18 cellular contexts compared by ENCODE assay signal in the genomic region with DNA sequence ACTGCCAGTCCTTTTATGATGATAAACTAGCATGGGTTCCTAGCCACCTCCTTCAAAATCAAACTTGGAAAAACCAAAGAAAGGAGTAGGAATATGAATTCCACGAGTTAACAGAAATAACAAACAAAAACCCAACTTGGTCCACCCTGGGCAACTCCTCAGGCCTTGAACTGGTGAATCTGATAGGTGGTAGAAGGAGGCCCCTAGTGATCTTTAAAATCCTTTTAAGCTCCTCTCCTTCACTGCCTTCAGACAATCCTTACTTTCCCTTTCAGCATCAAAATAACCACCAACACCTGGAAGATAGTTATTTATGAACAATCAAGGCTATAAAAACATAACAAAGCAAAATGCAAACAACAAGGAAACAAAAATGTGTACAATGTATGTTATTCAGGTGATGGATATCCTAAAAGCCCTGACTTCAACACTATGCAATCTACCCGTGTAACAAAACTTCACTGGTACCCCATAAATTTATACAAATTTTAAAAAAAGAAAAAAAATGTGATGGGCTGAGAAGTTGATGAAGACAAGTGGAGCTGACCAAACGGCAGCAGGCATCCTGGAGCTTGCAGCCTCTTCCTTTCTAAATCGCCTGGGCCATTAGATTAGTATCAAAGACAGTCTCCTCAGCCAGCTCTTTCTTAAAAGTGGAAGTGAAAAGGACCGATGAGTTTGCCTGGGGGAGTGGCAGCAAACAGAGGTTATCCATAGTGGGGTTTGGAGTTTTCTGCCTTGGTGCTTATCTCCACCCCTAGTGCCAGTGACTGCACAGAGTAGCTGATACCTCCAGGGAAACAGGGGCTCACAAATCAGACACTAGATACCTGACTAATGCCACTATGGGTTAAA.
DNase-seq lines count a peak whose midpoint lies in the region; ATAC-seq and TF ChIP-seq lines count a peak whose summit lies in the region.
"Had no signal": no experiment of that assay in that cellular context is flagged by ENCODE, and none has a peak within 500 bp of the region (broad histone marks: within the 10 kb centered on the region; RNA-seq: fewer than 3 reads in every experiment).

No MANE protein-coding gene starts in this region.

- H3K9me3 ChIP-seq in OCI-LY1 (ENCODE audit: low read length) (no peaks in the 10 kb centered on the region), GM23248 (ENCODE audit: low read depth) (no peaks in the 10 kb centered on the region)
- H3K9me3 ChIP-seq: A549, gastrocnemius medialis, neutrophil had no signal

- ATAC-seq in GM21381 (IDR thresholded peaks at IDR 0.05; ENCODE audit: unreplicated experiment): peak; percentile 72
- ATAC-seq in HG03095 (IDR thresholded peaks at IDR 0.05; ENCODE audit: unreplicated experiment): peak; percentile 71
- no peak for ATAC-seq in effector memory CD8-positive, alpha-beta T cell (replicated peaks)
- ATAC-seq in natural killer cell treated with Interleukin-12 subunit alpha and Interleukin-12 subunit beta and Interleukin-15 and Interleukin-18, amount 100 ng/mL, for 72 hours: no peak
- ATAC-seq: A549, gastrocnemius medialis, Panc1, T-cell had no signal

- H3K27me3 ChIP-seq in OCI-LY1 (ENCODE audit: insufficient read depth, low read length): no peaks in the 10 kb centered on the region
- H3K27me3 ChIP-seq in GM23248 (replicated peaks; ENCODE audit: insufficient read depth): no peaks in the 10 kb centered on the region
- H3K27me3 ChIP-seq: gastrocnemius medialis, neutrophil had no signal

- TF ChIP-seq CTCF in CD14-positive monocyte (IDR thresholded peaks at IDR 0.05) (no peak), OCI-LY1 (IDR thresholded peaks at IDR 0.05; ENCODE audit: low read length) (no peak)

- H3K9ac ChIP-seq in OCI-LY1 (ENCODE audit: low read length) (no peak overlapping the region; the same call in 1 of the 2 replicates), GM23248 (no peak overlapping the region)

- no peaks in the 10 kb centered on the region for H3F3A ChIP-seq in OCI-LY1 (ENCODE audit: insufficient read depth, low read length)
- H3F3A ChIP-seq in GM23248 (ENCODE audit: insufficient read depth): no peaks in the 10 kb centered on the region

- H3K79me2 ChIP-seq in OCI-LY1 (ENCODE audit: insufficient read depth, low read length): no peaks in the 10 kb centered on the region
- H3K79me2 ChIP-seq in GM23248 (ENCODE audit: insufficient read depth): no peaks in the 10 kb centered on the region

- H2AFZ ChIP-seq in OCI-LY1 (ENCODE audit: low read length): peak overlapping the region; percentile 83
- no peak overlapping the region for H2AFZ ChIP-seq in GM23248

- H3K4me3 ChIP-seq in OCI-LY1 (ENCODE audit: low read depth, low read length, poor library complexity, severe bottlenecking) (no peak overlapping the region), GM23248 (no peak overlapping the region)
- H3K4me3 ChIP-seq: A549, gastrocnemius medialis had no signal

- intact Hi-C loops in CD14-positive monocyte (cut with micrococcal nuclease): no loop called here

- no peak for DNase-seq in CD14-positive monocyte (ENCODE audit: low spot score)
- no peak for DNase-seq in effector memory CD8-positive, alpha-beta T cell
- DNase-seq in DMS53 (lab: John Stamatoyannopoulos, UW): no peak
- no peak for DNase-seq in GM23248
- no peak for DNase-seq in natural killer cell treated with Interleukin-12 subunit alpha and Interleukin-12 subunit beta and Interleukin-15 and Interleukin-18, amount 100 ng/mL, for 72 hours (ENCODE audit: low spot score)
- DNase-seq: activated CD4-positive, alpha-beta T cell treated with anti-CD3 and anti-CD28 coated beads for 4 hours; cerebellar nuclear complex; gastrocnemius medialis; HCEC 1CT; mesenchymal stem cell; NCI-H1417; T-cell had no signal

- no peaks in the 10 kb centered on the region for H3K36me3 Mint-ChIP-seq in CD14-positive monocyte
- no peaks in the 10 kb centered on the region for H3K36me3 Mint-ChIP-seq in effector memory CD8-positive, alpha-beta T cell (ENCODE audit: insufficient read depth)
- no peaks in the 10 kb centered on the region for H3K36me3 Mint-ChIP-seq in natural killer cell treated with Interleukin-12 subunit alpha and Interleukin-12 subunit beta and Interleukin-15 and Interleukin-18, amount 100 ng/mL, for 72 hours
- H3K36me3 Mint-ChIP-seq: T-cell had no signal

- peaks cover 26% of the 10 kb centered on the region for H3K4me1 ChIP-seq in OCI-LY1 (ENCODE audit: insufficient read depth, low read length, severe bottlenecking)
- no peaks in the 10 kb centered on the region for H3K4me1 ChIP-seq in GM23248 (ENCODE audit: insufficient read depth)
- H3K4me1 ChIP-seq: A549, gastrocnemius medialis had no signal

- H3K4me2 ChIP-seq in OCI-LY1 (ENCODE audit: low read length): peak overlapping the region; percentile 22; the same call in 1 of the 2 replicates
- H3K4me2 ChIP-seq in GM23248 (ENCODE audit: unreplicated experiment): no peak overlapping the region
- H3K4me2 ChIP-seq: A549 had no signal

- peaks cover 0 to 2% (median 1%) of the 10 kb centered on the region in 3 donors for H3K27me3 Mint-ChIP-seq in CD14-positive monocyte (ENCODE audit: low read depth in 3 of 3)
- H3K27me3 Mint-ChIP-seq in effector memory CD8-positive, alpha-beta T cell: peaks cover 6 to 7% of the 10 kb centered on the region in 2 donors
- H3K27me3 Mint-ChIP-seq in natural killer cell treated with Interleukin-12 subunit alpha and Interleukin-12 subunit beta and Interleukin-15 and Interleukin-18, amount 100 ng/mL, for 72 hours: peaks cover 4 to 6% of the 10 kb centered on the region in 2 donors

- H3K27ac ChIP-seq in OCI-LY1 (ENCODE audit: low read depth, low read length, poor library complexity, severe bottlenecking): peak overlapping the region; percentile 32
- no peak overlapping the region for H3K27ac ChIP-seq in GM23248
- H3K27ac ChIP-seq: A549, gastrocnemius medialis, neutrophil had no signal

- in situ Hi-C loops in GM23248 (cut with MboI): no loop called here

- H3K27ac Mint-ChIP-seq in CD14-positive monocyte: peak overlapping the region in 6 of 7 donors; percentile 49 to 81 (median 76)
- no peak overlapping the region for H3K27ac Mint-ChIP-seq in effector memory CD8-positive, alpha-beta T cell
- no peak overlapping the region for H3K27ac Mint-ChIP-seq in natural killer cell treated with Interleukin-12 subunit alpha and Interleukin-12 subunit beta and Interleukin-15 and Interleukin-18, amount 100 ng/mL, for 72 hours

- H4K20me1 ChIP-seq in OCI-LY1 (ENCODE audit: insufficient read depth, low read length): no peaks in the 10 kb centered on the region
- no peaks in the 10 kb centered on the region for H4K20me1 ChIP-seq in GM23248 (ENCODE audit: insufficient read depth)

- no peaks in the 10 kb centered on the region for H3K36me3 ChIP-seq in OCI-LY1 (ENCODE audit: insufficient read depth, low read length)
- no peaks in the 10 kb centered on the region for H3K36me3 ChIP-seq in GM23248 (ENCODE audit: low read depth)
- H3K36me3 ChIP-seq: gastrocnemius medialis, neutrophil had no signal

- H3K4me3 Mint-ChIP-seq in CD14-positive monocyte: peak overlapping the region in 1 of 2 donors; percentile 35
- no peak overlapping the region for H3K4me3 Mint-ChIP-seq in effector memory CD8-positive, alpha-beta T cell
- H3K4me3 Mint-ChIP-seq in natural killer cell treated with Interleukin-12 subunit alpha and Interleukin-12 subunit beta and Interleukin-15 and Interleukin-18, amount 100 ng/mL, for 72 hours: no peak overlapping the region
- H3K4me3 Mint-ChIP-seq: T-cell had no signal

- whole genome bisulfite sequencing in GM23248 (ENCODE audit: low coverage in 1 of 2, low lambda C conversion rate in 2 of 2, missing lambda C conversion rate in 2 of 2), 2 experiments: 11 to 17% methylated on average over 5 of the region's 5 CpGs

- H3K4me1 Mint-ChIP-seq in CD14-positive monocyte: peaks cover 28% of the 10 kb centered on the region
- H3K4me1 Mint-ChIP-seq in effector memory CD8-positive, alpha-beta T cell (ENCODE audit: low read depth in 2 of 2): no peaks in the 10 kb centered on the region
- H3K4me1 Mint-ChIP-seq in natural killer cell treated with Interleukin-12 subunit alpha and Interleukin-12 subunit beta and Interleukin-15 and Interleukin-18, amount 100 ng/mL, for 72 hours (ENCODE audit: low read depth in 2 of 2): no peaks in the 10 kb centered on the region

- no peaks in the 10 kb centered on the region for H3K9me2 ChIP-seq in OCI-LY1 (ENCODE audit: low read depth, low read length)
- H3K9me2 ChIP-seq in GM23248 (ENCODE audit: insufficient read depth): no peaks in the 10 kb centered on the region

- no peaks in the 10 kb centered on the region for H3K9me3 Mint-ChIP-seq in CD14-positive monocyte
- no peaks in the 10 kb centered on the region for H3K9me3 Mint-ChIP-seq in effector memory CD8-positive, alpha-beta T cell
- H3K9me3 Mint-ChIP-seq in natural killer cell treated with Interleukin-12 subunit alpha and Interleukin-12 subunit beta and Interleukin-15 and Interleukin-18, amount 100 ng/mL, for 72 hours: no peaks in the 10 kb centered on the region
- H3K9me3 Mint-ChIP-seq: T-cell had no signal

Comparison
In these comparisons a context has a peak if more than half of its experiments do, and no peak if none do; other contexts are left out.
1. H3K27ac Mint-ChIP-seq: peak in CD14-positive monocyte (6 of 7); none in effector memory CD8-positive, alpha-beta T cell (0 of 2) and natural killer cell treated with Interleukin-12 subunit alpha and Interleukin-12 subunit beta and Interleukin-15 and Interleukin-18, amount 100 ng/mL, for 72 hours (0 of 2).
2. ATAC-seq: peak in GM21381 (single experiment) and HG03095 (single experiment); none in effector memory CD8-positive, alpha-beta T cell (single experiment) and natural killer cell treated with Interleukin-12 subunit alpha and Interleukin-12 subunit beta and Interleukin-15 and Interleukin-18, amount 100 ng/mL, for 72 hours (0 of 2).